In genomic region chr20:51631011-51631950, GRCh38 we compare ENCODE assay signal across 9 cellular contexts.
DNase-seq lines count a peak whose midpoint lies in the region; ATAC-seq, FAIRE-seq and TF ChIP-seq lines count a peak whose summit lies in the region.
"Had no signal": no experiment of that assay in that cellular context is flagged by ENCODE, and none has a peak within 500 bp of the region (broad histone marks: within the 10 kb centered on the region; RNA-seq: fewer than 3 reads in every experiment).

No MANE protein-coding gene starts in this region.

- H3K4me1 Mint-ChIP-seq in T-helper 17 cell, result peaks cover 15% of the 10 kb centered on the region

- H3K27me3 ChIP-seq in osteoblast (ENCODE audit: insufficient read depth, low read length), result no peaks in the 10 kb centered on the region

- H3K9me3 ChIP-seq in T-helper 17 cell (ENCODE audit: control insufficient read depth, low read length, poor library complexity, severe bottlenecking), result no peaks in the 10 kb centered on the region
- H3K9me3 ChIP-seq in osteoblast (ENCODE audit: low read depth, low read length), result no peaks in the 10 kb centered on the region

- H3K27me3 Mint-ChIP-seq in T-helper 17 cell, result peaks cover 50% of the 10 kb centered on the region

- ATAC-seq in T-helper 17 cell (peak; percentile 46), HG02642 (IDR thresholded peaks at IDR 0.05; ENCODE audit: poor library complexity, unreplicated experiment) (no peak), HG02884 (IDR thresholded peaks at IDR 0.05; ENCODE audit: unreplicated experiment) (no peak), HG03565 (IDR thresholded peaks at IDR 0.05; ENCODE audit: unreplicated experiment) (no peak)

- TF ChIP-seq CTCF in HFF-Myc (IDR thresholded peaks at IDR 0.05; ENCODE audit: low read depth, low read length, missing control alignments), result no peak
- TF ChIP-seq CTCF in osteoblast (IDR thresholded peaks at IDR 0.05; ENCODE audit: extremely low read depth, low read depth, low read length), result no peak
- no peak for TF ChIP-seq CTCF in D721Med (IDR thresholded peaks at IDR 0.05; ENCODE audit: insufficient read depth, missing control alignments)

- peaks cover 3% of the 10 kb centered on the region for H3K79me2 ChIP-seq in osteoblast (ENCODE audit: insufficient read depth, low read length)

- no peaks in the 10 kb centered on the region for H3K36me3 ChIP-seq in osteoblast (ENCODE audit: insufficient read depth, low read length)

- H2AFZ ChIP-seq in osteoblast (ENCODE audit: low read length), result peak overlapping the region; percentile 58

- DNase-seq in HFF-Myc (ENCODE audit: extremely low read depth, low read depth), result peak; percentile 97
- DNase-seq in T-helper 17 cell, result no peak
- DNase-seq in epithelial cell of prostate (ENCODE audit: low read depth, low spot score), result peak; percentile 84
- DNase-seq in osteoblast (ENCODE audit: insufficient read length, low spot score, missing footprints), result peak; percentile 91
- no peak for DNase-seq in D721Med (ENCODE audit: insufficient read length, low spot score)

- peak overlapping the region; percentile 59 for H3K27ac ChIP-seq in epithelial cell of prostate
- peak overlapping the region; percentile 99 for H3K27ac ChIP-seq in osteoblast (ENCODE audit: low read depth, low read length)
- H3K27ac ChIP-seq: SK-N-MC had no signal

- peak overlapping the region; percentile 77 for H3K4me2 ChIP-seq in osteoblast (ENCODE audit: insufficient read depth, low read length)

- peak overlapping the region; percentile 50 for H3K4me3 Mint-ChIP-seq in T-helper 17 cell

- H3K4me1 ChIP-seq in osteoblast (ENCODE audit: insufficient read depth, low read length), result peaks cover 33% of the 10 kb centered on the region

- no peaks in the 10 kb centered on the region for H4K20me1 ChIP-seq in osteoblast (ENCODE audit: insufficient read depth, low read length)

- H3K4me3 ChIP-seq in HFF-Myc (replicated peaks; ENCODE audit: low read depth, low read length) (no peak overlapping the region), osteoblast (ENCODE audit: insufficient read depth, low read length) (peak overlapping the region; percentile 50)
- H3K4me3 ChIP-seq: SK-N-MC had no signal

- no peak for FAIRE-seq in D721Med (lab: Jason Lieb, UNC)

- no peaks in the 10 kb centered on the region for H3K36me3 Mint-ChIP-seq in T-helper 17 cell (ENCODE audit: low read depth)

- no peak overlapping the region for H3K27ac Mint-ChIP-seq in T-helper 17 cell

Comparison
In these comparisons a context has a peak if more than half of its experiments do, and no peak if none do; other contexts are left out.
1. DNase-seq: peak in HFF-Myc (single experiment), epithelial cell of prostate (single experiment) and osteoblast (single experiment); none in T-helper 17 cell (0 of 3) and D721Med (single experiment).